28 cellular contexts compared by ENCODE assay signal in genomic region chr2:71253476-71253875, GRCh38.
"Had no signal": no experiment of that assay in that cellular context is flagged by ENCODE, and none has a peak within 500 bp of the region (broad histone marks: within the 10 kb centered on the region; RNA-seq: fewer than 3 reads in every experiment).

No MANE protein-coding gene starts in this region.

- ATAC-seq: esophagus mucosa; gastroesophageal sphincter; mucosa of descending colon; naive thymus-derived CD8-positive, alpha-beta T cell; right lobe of liver; stimulated activated effector memory CD8-positive, alpha-beta T cell treated with anti-CD3 and anti-CD28 coated beads, Interleukin-12 subunit alpha, Interleukin-12 subunit beta, amount 100 ng/mL, for 72 hours had no signal

- H3K4me3 Mint-ChIP-seq: central memory CD8-positive, alpha-beta T cell; dendritic cell treated with granulocyte-macrophage colony-stimulating factor and Interleukin-4, amounts not matched to agents 40 ng/mL and 50 ng/mL, for 4 days; endodermal cell; immature natural killer cell; mesothelial cell of epicardium; naive thymus-derived CD8-positive, alpha-beta T cell; nephron progenitor cell; stimulated activated effector memory CD8-positive, alpha-beta T cell treated with anti-CD3 and anti-CD28 coated beads, Interleukin-12 subunit alpha, Interleukin-12 subunit beta, amount 100 ng/mL, for 72 hours; type B pancreatic cell had no signal

- H3K9me3 ChIP-seq: colonic mucosa, gastroesophageal sphincter, mucosa of descending colon, prostate gland, right lobe of liver, stomach, thyroid gland had no signal

- H3K9me3 Mint-ChIP-seq: dendritic cell treated with granulocyte-macrophage colony-stimulating factor and Interleukin-4, amounts not matched to agents 40 ng/mL and 50 ng/mL, for 4 days; immature natural killer cell had no signal

- H3K36me3 Mint-ChIP-seq: immature natural killer cell; mesothelial cell of epicardium; stimulated activated effector memory CD8-positive, alpha-beta T cell treated with anti-CD3 and anti-CD28 coated beads, Interleukin-12 subunit alpha, Interleukin-12 subunit beta, amount 100 ng/mL, for 72 hours; type B pancreatic cell had no signal

- H3K36me3 ChIP-seq: colonic mucosa, gastroesophageal sphincter, prostate gland, right lobe of liver, stomach, thyroid gland had no signal

- H3K4me1 ChIP-seq: colonic mucosa, gastroesophageal sphincter, prostate gland, right lobe of liver, stomach, thyroid gland had no signal

- H3K27ac ChIP-seq: colonic mucosa, epithelial cell of prostate, gastroesophageal sphincter, prostate gland, right lobe of liver, stomach, thyroid gland had no signal

- H3K4me1 Mint-ChIP-seq: central memory CD8-positive, alpha-beta T cell; endodermal cell; immature natural killer cell; mesothelial cell of epicardium; naive thymus-derived CD8-positive, alpha-beta T cell; nephron progenitor cell had no signal

- H3K27me3 ChIP-seq: colonic mucosa, gastroesophageal sphincter, right lobe of liver, thyroid gland had no signal

- H3K27ac Mint-ChIP-seq: dendritic cell treated with granulocyte-macrophage colony-stimulating factor and Interleukin-4, amounts not matched to agents 40 ng/mL and 50 ng/mL, for 4 days; endodermal cell; immature natural killer cell; mesothelial cell of epicardium; naive thymus-derived CD8-positive, alpha-beta T cell; nephron progenitor cell; stimulated activated effector memory CD8-positive, alpha-beta T cell treated with anti-CD3 and anti-CD28 coated beads, Interleukin-12 subunit alpha, Interleukin-12 subunit beta, amount 100 ng/mL, for 72 hours; type B pancreatic cell had no signal

- DNase-seq: colonic mucosa; effector CD8-positive, alpha-beta T cell; endodermal cell; foreskin fibroblast; hypothalamus; immature natural killer cell; islet precursor cell; kidney glomerular epithelial cell; mesenchymal stem cell; mucosa of descending colon; naive thymus-derived CD8-positive, alpha-beta T cell; nephron progenitor cell; nucleus accumbens; right lobe of liver; stimulated activated CD4-positive, alpha-beta T cell treated with anti-CD3 and anti-CD28 coated beads, Interleukin-2, amount 100 ng/mL, for 24 hours; stimulated activated CD4-positive, alpha-beta T cell treated with anti-CD3 and anti-CD28 coated beads, Interleukin-4, amount 100 ng/mL, for 24 hours; stimulated activated naive CD4-positive, alpha-beta T cell treated with Interleukin-2 at 50 U/mL for 16 hours; stomach; thyroid gland had no signal

- H3K4me3 ChIP-seq: colonic mucosa, gastroesophageal sphincter, mucosa of descending colon, prostate gland, right lobe of liver, stomach, thyroid gland had no signal
